19 cellular contexts compared by ENCODE assay signal in the genomic region with DNA sequence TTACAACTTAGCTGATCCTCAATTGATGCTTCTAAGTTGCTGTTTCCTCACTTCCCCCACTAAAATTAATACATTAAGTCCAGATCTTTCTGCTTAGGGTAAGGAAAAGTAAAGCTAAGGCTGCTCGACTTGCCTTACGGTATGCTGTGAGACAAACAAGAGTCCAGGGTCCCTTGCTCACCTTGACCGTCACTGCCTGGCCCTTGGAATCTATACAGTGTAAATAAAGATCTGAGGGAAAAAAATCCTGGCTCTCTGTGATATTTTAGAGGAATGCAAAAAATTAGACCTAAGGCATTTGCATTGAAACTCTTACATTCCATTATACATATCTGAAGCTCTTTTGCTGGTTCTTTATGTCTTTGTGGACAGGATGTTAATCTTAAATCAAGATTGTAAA.
A peak's percentile ranks its signal among the peaks of the same experiment; 100 is the strongest.
DNase-seq lines count a peak whose midpoint lies in the region; ATAC-seq and TF ChIP-seq lines count a peak whose summit lies in the region.
"Had no signal": no experiment of that assay in that cellular context is flagged by ENCODE, and none has a peak within 500 bp of the region (broad histone marks: within the 10 kb centered on the region; RNA-seq: fewer than 3 reads in every experiment).

No MANE protein-coding gene starts in this region.

- H3K27ac Mint-ChIP-seq in activated CD8-positive, alpha-beta T cell treated with anti-CD3 and anti-CD28 coated beads, Interleukin-2, amount 10 ng/mL, durations not matched to agents 7 days and 5 days: no peak overlapping the region
- H3K27ac Mint-ChIP-seq: B cell; CD8-positive, alpha-beta T cell; HFFc6; IgD-negative memory B cell had no signal

- H3K27ac ChIP-seq in SJSA1: peak overlapping the region; percentile 44
- H3K27ac ChIP-seq in hepatocyte: peak overlapping the region; percentile 15
- H3K27ac ChIP-seq: BLaER1 treated with 17β-estradiol and CSF1 and Interleukin-3, amounts not matched to agents 10 nM and 100 nM; HL-60 had no signal

- no peak for ATAC-seq in GM19035 (IDR thresholded peaks at IDR 0.05; ENCODE audit: unreplicated experiment)
- ATAC-seq in activated CD8-positive, alpha-beta T cell treated with anti-CD3 and anti-CD28 coated beads, Interleukin-2, amount 10 ng/mL, durations not matched to agents 7 days and 5 days: no peak
- ATAC-seq: CD8-positive, alpha-beta T cell; HCT116 had no signal

- H3K4me1 ChIP-seq in SJSA1 (replicated peaks) (peaks cover 10% of the 10 kb centered on the region), hepatocyte (ENCODE audit: insufficient read depth) (no peaks in the 10 kb centered on the region)
- H3K4me1 ChIP-seq: BLaER1 treated with 17β-estradiol and CSF1 and Interleukin-3, amounts not matched to agents 10 nM and 100 nM had no signal

- CTCF ChIA-PET in activated CD8-positive, alpha-beta T cell treated with anti-CD3 and anti-CD28 coated beads, Interleukin-2, amount 10 ng/mL, durations not matched to agents 7 days and 5 days (lab: Charles Lee): no interaction called here

- 61% methylated on average over 3 of the region's 3 CpGs for WGBS in hepatocyte (ENCODE audit: low lambda C conversion rate, missing lambda C conversion rate)

- H3K9me3 Mint-ChIP-seq in activated CD8-positive, alpha-beta T cell treated with anti-CD3 and anti-CD28 coated beads, Interleukin-2, amount 10 ng/mL, durations not matched to agents 7 days and 5 days (ENCODE audit: insufficient read depth): peaks cover 4% of the 10 kb centered on the region
- H3K9me3 Mint-ChIP-seq: HFFc6 had no signal

- H2AFZ ChIP-seq in hepatocyte: no peak overlapping the region

- no peaks in the 10 kb centered on the region for H4K20me1 ChIP-seq in hepatocyte (ENCODE audit: insufficient read depth, poor library complexity, severe bottlenecking)
- H4K20me1 ChIP-seq: BLaER1 treated with 17β-estradiol and CSF1 and Interleukin-3, amounts not matched to agents 10 nM and 100 nM had no signal

- no peaks in the 10 kb centered on the region for H3K9me2 ChIP-seq in hepatocyte (replicated peaks; ENCODE audit: insufficient read depth)

- no peaks in the 10 kb centered on the region for H3K27me3 Mint-ChIP-seq in activated CD8-positive, alpha-beta T cell treated with anti-CD3 and anti-CD28 coated beads, Interleukin-2, amount 10 ng/mL, durations not matched to agents 7 days and 5 days (ENCODE audit: low read depth)
- H3K27me3 Mint-ChIP-seq: B cell, IgD-negative memory B cell had no signal

- H3K36me3 Mint-ChIP-seq in activated CD8-positive, alpha-beta T cell treated with anti-CD3 and anti-CD28 coated beads, Interleukin-2, amount 10 ng/mL, durations not matched to agents 7 days and 5 days (ENCODE audit: low read depth): no peaks in the 10 kb centered on the region
- H3K36me3 Mint-ChIP-seq: CD8-positive, alpha-beta T cell; IgD-negative memory B cell had no signal

- H3K4me3 Mint-ChIP-seq in activated CD8-positive, alpha-beta T cell treated with anti-CD3 and anti-CD28 coated beads, Interleukin-2, amount 10 ng/mL, durations not matched to agents 7 days and 5 days: no peak overlapping the region
- H3K4me3 Mint-ChIP-seq: B cell; CD8-positive, alpha-beta T cell; HFFc6; IgD-negative memory B cell had no signal

- no peak for TF ChIP-seq CTCF in hepatocyte (IDR thresholded peaks at IDR 0.05; ENCODE audit: poor library complexity)

- DNase-seq in EH (ENCODE audit: low read depth): peak; percentile 28
- peak in 1 of 2 experiments; percentile 33 for DNase-seq in SJSA1 (ENCODE audit: low read depth in 1 of 2, low spot score in 2 of 2)
- DNase-seq in hepatocyte (ENCODE audit: low spot score): no peak
- no peak for DNase-seq in activated CD8-positive, alpha-beta T cell treated with anti-CD3 and anti-CD28 coated beads, Interleukin-2, amount 10 ng/mL, durations not matched to agents 7 days and 5 days
- DNase-seq in foreskin melanocyte: no peak
- DNase-seq: CD8-positive, alpha-beta T cell; DMS 273 treated with DMSO at 0.1 percent for 48 hours; DMS53; DND-41; GDM1; GOT3; H7; HFFc6 had no signal

- POLR2A ChIA-PET in activated CD8-positive, alpha-beta T cell treated with anti-CD3 and anti-CD28 coated beads, Interleukin-2, amount 10 ng/mL, durations not matched to agents 7 days and 5 days (lab: Charles Lee): no interaction called here

- no peaks in the 10 kb centered on the region for H3K4me1 Mint-ChIP-seq in activated CD8-positive, alpha-beta T cell treated with anti-CD3 and anti-CD28 coated beads, Interleukin-2, amount 10 ng/mL, durations not matched to agents 7 days and 5 days (ENCODE audit: low read depth)
- H3K4me1 Mint-ChIP-seq: B cell, IgD-negative memory B cell had no signal

- no peaks in the 10 kb centered on the region for H3K36me3 ChIP-seq in SJSA1
- H3K36me3 ChIP-seq in hepatocyte (replicated peaks; ENCODE audit: insufficient read depth, low read depth): no peaks in the 10 kb centered on the region
- H3K36me3 ChIP-seq: BLaER1 treated with 17β-estradiol and CSF1 and Interleukin-3, amounts not matched to agents 10 nM and 100 nM had no signal

- H3K4me3 ChIP-seq in SJSA1: no peak overlapping the region
- no peak overlapping the region for H3K4me3 ChIP-seq in hepatocyte
- H3K4me3 ChIP-seq: BLaER1 treated with 17β-estradiol and CSF1 and Interleukin-3, amounts not matched to agents 10 nM and 100 nM had no signal

- H3K79me2 ChIP-seq in hepatocyte: no peaks in the 10 kb centered on the region

- H3K27me3 ChIP-seq in SJSA1 (replicated peaks) (no peaks in the 10 kb centered on the region), hepatocyte (no peaks in the 10 kb centered on the region)

- no peak overlapping the region for H3K4me2 ChIP-seq in hepatocyte
- H3K4me2 ChIP-seq: BLaER1 treated with 17β-estradiol and CSF1 and Interleukin-3, amounts not matched to agents 10 nM and 100 nM had no signal

- H3K9me3 ChIP-seq in SJSA1 (replicated peaks) (no peaks in the 10 kb centered on the region), hepatocyte (ENCODE audit: low read depth) (no peaks in the 10 kb centered on the region)
